In the genomic region with DNA sequence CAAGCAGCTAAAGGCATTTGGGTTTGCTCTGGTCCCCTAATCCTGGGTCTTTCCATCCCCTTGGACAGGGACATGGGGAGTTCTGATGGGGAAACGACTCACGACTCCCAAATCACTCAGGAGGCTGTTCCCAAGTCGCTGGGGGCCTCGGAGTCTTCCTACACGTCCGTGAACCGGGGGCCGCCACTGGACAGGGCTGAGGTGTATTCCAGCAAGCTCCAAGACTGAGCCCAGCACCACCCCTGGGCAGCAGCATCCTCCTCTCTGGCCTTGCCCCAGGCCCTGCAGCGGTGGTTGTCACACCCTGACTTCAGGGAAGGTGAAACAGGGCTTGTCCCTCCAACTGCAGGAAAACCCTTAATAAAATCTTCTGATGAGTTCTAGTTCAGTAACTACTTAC, we compare ENCODE assay signal across 20 cellular contexts. TPM values are rescaled to one million over a fixed set of nuclear protein-coding genes. Genes with fewer than 3 reads are reported as not detected.
DNase-seq lines count a peak whose midpoint lies in the region; ATAC-seq and TF ChIP-seq lines count a peak whose summit lies in the region.
"Had no signal": no experiment of that assay in that cellular context is flagged by ENCODE, and none has a peak within 500 bp of the region (broad histone marks: within the 10 kb centered on the region; RNA-seq: fewer than 3 reads in every experiment).

No MANE protein-coding gene starts in this region.

- no peaks in the 10 kb centered on the region for H3K36me3 Mint-ChIP-seq in activated naive CD4-positive, alpha-beta T cell treated with anti-CD3 and anti-CD28 coated beads, Interleukin-2, amount 50 U/mL, for 24 hours
- H3K36me3 Mint-ChIP-seq in CD14-positive monocyte = peaks cover 0 to 3% of the 10 kb centered on the region in 2 donors
- H3K36me3 Mint-ChIP-seq in T-cell = no peaks in the 10 kb centered on the region
- no peaks in the 10 kb centered on the region for H3K36me3 Mint-ChIP-seq in naive thymus-derived CD8-positive, alpha-beta T cell
- H3K36me3 Mint-ChIP-seq in mesothelial cell of epicardium = no peaks in the 10 kb centered on the region

- no peak for DNase-seq in activated naive CD4-positive, alpha-beta T cell treated with Interleukin-2 at 50 U/mL for 16 hours
- DNase-seq in CD14-positive monocyte (ENCODE audit: low spot score) (no peak), T-cell (no peak), mesothelial cell of epicardium (ENCODE audit: low spot score in 2 of 2, unreplicated experiment in 2 of 2) (no peak), NCI-H774 (lab: John Stamatoyannopoulos, UW) (no peak)
- no peak for DNase-seq in naive thymus-derived CD8-positive, alpha-beta T cell
- DNase-seq: BE2C; DMS53; GF-D8; IMR-90; MV-4-11; NCI-H1105 treated with DMSO at 0.1 percent for 48 hours; NCI-H2029 treated with DMSO at 0.1 percent for 48 hours; NCI-H226; NCI-H510A treated with DMSO at 0.1 percent for 48 hours; NCI-H748 treated with DMSO at 0.1 percent for 48 hours; NK-92 treated with Interleukin-12 subunit alpha and Interleukin-12 subunit beta, amount 100 ng/mL, for 24 hours had no signal

- H3K9me3 Mint-ChIP-seq in activated naive CD4-positive, alpha-beta T cell treated with anti-CD3 and anti-CD28 coated beads, Interleukin-2, amount 50 U/mL, for 24 hours = no peaks in the 10 kb centered on the region
- H3K9me3 Mint-ChIP-seq in CD14-positive monocyte (no peaks in the 10 kb centered on the region), T-cell (no peaks in the 10 kb centered on the region), mesothelial cell of epicardium (no peaks in the 10 kb centered on the region)
- H3K9me3 Mint-ChIP-seq in naive thymus-derived CD8-positive, alpha-beta T cell = no peaks in the 10 kb centered on the region

- ATAC-seq in T-cell (replicated peaks in 1 of 4) = no peak
- no peak for ATAC-seq in naive thymus-derived CD8-positive, alpha-beta T cell
- ATAC-seq: A549 had no signal

- POLR2A ChIA-PET in T-cell (lab: Charles Lee) = no interaction called here
- POLR2A ChIA-PET in naive thymus-derived CD8-positive, alpha-beta T cell (lab: Charles Lee) = interaction anchor here (4.0 kb wide), 1 partner anchor 14 kb away, joined by 48 read pairs; a partner anchor contains a TSS

- CTCF ChIA-PET in T-cell (lab: Charles Lee) = no interaction called here

- H3K4me1 Mint-ChIP-seq in activated naive CD4-positive, alpha-beta T cell treated with anti-CD3 and anti-CD28 coated beads, Interleukin-2, amount 50 U/mL, for 24 hours = peaks cover 27% of the 10 kb centered on the region
- H3K4me1 Mint-ChIP-seq in CD14-positive monocyte (peaks cover 33% of the 10 kb centered on the region), T-cell (peaks cover 26 to 29% (median 28%) of the 10 kb centered on the region in 3 donors), mesothelial cell of epicardium (peaks cover 3% of the 10 kb centered on the region)
- peaks cover 15 to 40% (median 36%) of the 10 kb centered on the region in 4 donors for H3K4me1 Mint-ChIP-seq in naive thymus-derived CD8-positive, alpha-beta T cell

- TF ChIP-seq CTCF in CD14-positive monocyte (IDR thresholded peaks at IDR 0.05) (no peak), mesothelial cell of epicardium (IDR thresholded peaks at IDR 0.05; ENCODE audit: unreplicated experiment) (no peak)

- H3K4me3 Mint-ChIP-seq in activated naive CD4-positive, alpha-beta T cell treated with anti-CD3 and anti-CD28 coated beads, Interleukin-2, amount 50 U/mL, for 24 hours = no peak overlapping the region
- no peak overlapping the region for H3K4me3 Mint-ChIP-seq in CD14-positive monocyte
- H3K4me3 Mint-ChIP-seq in T-cell = no peak overlapping the region
- H3K4me3 Mint-ChIP-seq in naive thymus-derived CD8-positive, alpha-beta T cell = no peak overlapping the region
- no peak overlapping the region for H3K4me3 Mint-ChIP-seq in mesothelial cell of epicardium

- H3K27ac Mint-ChIP-seq in activated naive CD4-positive, alpha-beta T cell treated with anti-CD3 and anti-CD28 coated beads, Interleukin-2, amount 50 U/mL, for 24 hours = peak overlapping the region; percentile 73
- H3K27ac Mint-ChIP-seq in CD14-positive monocyte = peak overlapping the region in 4 of 7 donors; percentile 26 to 84 (median 68)
- H3K27ac Mint-ChIP-seq in T-cell = peak overlapping the region; percentile 92 to 94
- peak overlapping the region in 8 of 10 donors; percentile 35 to 95 (median 90) for H3K27ac Mint-ChIP-seq in naive thymus-derived CD8-positive, alpha-beta T cell
- no peak overlapping the region for H3K27ac Mint-ChIP-seq in mesothelial cell of epicardium

- H3K27me3 Mint-ChIP-seq in activated naive CD4-positive, alpha-beta T cell treated with anti-CD3 and anti-CD28 coated beads, Interleukin-2, amount 50 U/mL, for 24 hours = no peaks in the 10 kb centered on the region
- H3K27me3 Mint-ChIP-seq in CD14-positive monocyte (ENCODE audit: low read depth in 3 of 3) (peaks cover 0 to 4% (median 3%) of the 10 kb centered on the region in 3 donors), T-cell (no peaks in the 10 kb centered on the region), mesothelial cell of epicardium (ENCODE audit: low read depth) (no peaks in the 10 kb centered on the region)
- no peaks in the 10 kb centered on the region for H3K27me3 Mint-ChIP-seq in naive thymus-derived CD8-positive, alpha-beta T cell

- intact Hi-C loops in CD14-positive monocyte (cut with micrococcal nuclease) = no loop called here

RNA-seq across cellular contexts. Expression of a gene that starts 10.7 kb away (rescaled TPM):
- polyA plus RNA-seq in CD14-positive monocyte = 10 to 100 TPM; 14.0 to 19.0 TPM
- total RNA-seq in T-cell = not detected
- not detected for total RNA-seq in naive thymus-derived CD8-positive, alpha-beta T cell
- not detected for polyA plus RNA-seq in naive thymus-derived CD8-positive, alpha-beta T cell
- 0.59 to 0.87 TPM (median 0.84 TPM) in 3 replicates for total RNA-seq in mesothelial cell of epicardium
- total RNA-seq: IMR-90, SJSA1 had no signal
- polyA plus RNA-seq: A549, IMR-90 had no signal

RNA-seq across cellular contexts. Expression of a gene that starts 14.2 kb away (rescaled TPM):
- 10 to 100 TPM; 20.0 to 27.9 TPM for polyA plus RNA-seq in CD14-positive monocyte
- total RNA-seq in T-cell = 100 to 1,000 TPM in 4 of 5 donors, 10 to 100 TPM in 1; 53.5 to 394 (median 154) TPM
- 10 to 100 TPM; 82.8 to 88.5 TPM for total RNA-seq in naive thymus-derived CD8-positive, alpha-beta T cell
- polyA plus RNA-seq in naive thymus-derived CD8-positive, alpha-beta T cell = 10 to 100 TPM; 33.2 to 67.8 (median 48.1) TPM
- 227 to 235 TPM (median 229 TPM) in 3 replicates for total RNA-seq in mesothelial cell of epicardium

RNA-seq across cellular contexts. Expression of a gene that starts 54.8 kb away (rescaled TPM):
- polyA plus RNA-seq in CD14-positive monocyte = 10 to 100 TPM; 14.0 to 15.6 TPM
- total RNA-seq in T-cell = 10 to 100 TPM; 21.2 to 40.2 (median 30.8) TPM
- 10 to 100 TPM; 28.5 to 29.1 TPM for total RNA-seq in naive thymus-derived CD8-positive, alpha-beta T cell
- polyA plus RNA-seq in naive thymus-derived CD8-positive, alpha-beta T cell = 1 to 10 TPM in 2 of 3 donors, under 1 TPM in 1; 0.87 to 2.9 (median 2.6) TPM
- total RNA-seq in mesothelial cell of epicardium = 31.1 to 32.1 TPM (median 31.4 TPM) in 3 replicates
